In the genomic region with DNA sequence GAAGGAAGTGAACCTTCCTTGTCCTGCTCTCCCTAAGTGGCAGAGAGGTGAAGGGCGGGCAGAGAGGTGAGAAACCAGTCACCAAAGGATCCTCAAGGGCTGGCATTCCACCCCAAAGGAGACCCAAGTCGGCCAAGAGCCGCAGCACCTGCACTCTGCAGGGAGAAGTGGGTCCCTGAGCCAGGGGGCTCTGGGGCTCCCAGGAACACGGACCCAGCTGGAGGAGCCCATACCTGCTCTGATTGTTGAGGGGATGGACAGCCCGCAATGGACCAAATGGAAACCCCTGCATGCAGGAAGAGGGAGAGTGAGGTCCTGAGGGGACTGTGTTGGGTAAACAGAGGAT, we compare ENCODE assay signal across 27 cellular contexts.
"Had no signal": no experiment of that assay in that cellular context is flagged by ENCODE, and none has a peak within 500 bp of the region (broad histone marks: within the 10 kb centered on the region; RNA-seq: fewer than 3 reads in every experiment).

No MANE protein-coding gene starts in this region.

- H3K36me3 ChIP-seq: neutrophil, ovary, thyroid gland, transverse colon had no signal

- H3K4me3 ChIP-seq: left lung, lower lobe of right lung, ovary, prostate gland, skin epidermis, stomach, testis, thyroid gland, transverse colon, upper lobe of left lung, vagina had no signal

- H3K27me3 ChIP-seq: left lung, neutrophil, ovary, stomach, testis, thyroid gland, transverse colon, upper lobe of left lung, vagina had no signal

- H3K9me3 ChIP-seq: left lung, lower lobe of right lung, neutrophil, ovary, prostate gland, stomach, testis, thyroid gland, transverse colon, upper lobe of left lung, vagina had no signal

- DNase-seq: hippocampal formation; kidney glomerular epithelial cell; lower lobe of right lung; mesendoderm; naive B cell; occipital lobe; retina; right cardiac atrium; stimulated activated CD4-positive, alpha-beta T cell treated with anti-CD3 and anti-CD28 coated beads, Interleukin-12 subunit alpha, Interleukin-12 subunit beta, amount 100 ng/mL, for 4 hours; stimulated activated CD4-positive, alpha-beta T cell treated with anti-CD3 and anti-CD28 coated beads, Interleukin-15, amount 100 ng/mL, for 24 hours; stimulated activated CD4-positive, alpha-beta T cell treated with anti-CD3 and anti-CD28 coated beads, Interleukin-2, amount 100 ng/mL, for 24 hours; stimulated activated CD4-positive, alpha-beta T cell treated with anti-CD3 and anti-CD28 coated beads, Interleukin-4, amount 100 ng/mL, for 1 hour; stimulated activated naive B cell treated with anti-CD40 and anti-IgM and Interleukin-4, amounts not matched to agents 10 μg/mL and 1 μg/mL and 100 μg/mL, for 72 hours; stimulated activated naive CD8-positive, alpha-beta T cell treated with anti-CD3 and anti-CD28 coated beads, Interleukin-15, Interleukin-2, amounts not matched to agents 100 U/mL and 50 U/mL, for 24 hours; stomach; testis; thyroid gland; transverse colon had no signal

- H3K4me1 ChIP-seq: left lung, prostate gland, testis, thyroid gland had no signal

- H3K27ac ChIP-seq: left lung, lower lobe of right lung, neutrophil, ovary, prostate gland, skin epidermis, stomach, testis, thyroid gland, transverse colon, upper lobe of left lung, vagina had no signal

- ATAC-seq: left colon; left lung; lower lobe of right lung; right cardiac atrium; sciatic nerve; stimulated activated naive B cell treated with anti-CD40 and anti-IgM and Interleukin-4, amounts not matched to agents 10 μg/mL and 1 μg/mL and 100 μg/mL, for 72 hours; stimulated activated naive CD8-positive, alpha-beta T cell treated with anti-CD3 and anti-CD28 coated beads, Interleukin-15, Interleukin-2, amounts not matched to agents 100 U/mL and 50 U/mL, for 24 hours had no signal
